In the genomic region with DNA sequence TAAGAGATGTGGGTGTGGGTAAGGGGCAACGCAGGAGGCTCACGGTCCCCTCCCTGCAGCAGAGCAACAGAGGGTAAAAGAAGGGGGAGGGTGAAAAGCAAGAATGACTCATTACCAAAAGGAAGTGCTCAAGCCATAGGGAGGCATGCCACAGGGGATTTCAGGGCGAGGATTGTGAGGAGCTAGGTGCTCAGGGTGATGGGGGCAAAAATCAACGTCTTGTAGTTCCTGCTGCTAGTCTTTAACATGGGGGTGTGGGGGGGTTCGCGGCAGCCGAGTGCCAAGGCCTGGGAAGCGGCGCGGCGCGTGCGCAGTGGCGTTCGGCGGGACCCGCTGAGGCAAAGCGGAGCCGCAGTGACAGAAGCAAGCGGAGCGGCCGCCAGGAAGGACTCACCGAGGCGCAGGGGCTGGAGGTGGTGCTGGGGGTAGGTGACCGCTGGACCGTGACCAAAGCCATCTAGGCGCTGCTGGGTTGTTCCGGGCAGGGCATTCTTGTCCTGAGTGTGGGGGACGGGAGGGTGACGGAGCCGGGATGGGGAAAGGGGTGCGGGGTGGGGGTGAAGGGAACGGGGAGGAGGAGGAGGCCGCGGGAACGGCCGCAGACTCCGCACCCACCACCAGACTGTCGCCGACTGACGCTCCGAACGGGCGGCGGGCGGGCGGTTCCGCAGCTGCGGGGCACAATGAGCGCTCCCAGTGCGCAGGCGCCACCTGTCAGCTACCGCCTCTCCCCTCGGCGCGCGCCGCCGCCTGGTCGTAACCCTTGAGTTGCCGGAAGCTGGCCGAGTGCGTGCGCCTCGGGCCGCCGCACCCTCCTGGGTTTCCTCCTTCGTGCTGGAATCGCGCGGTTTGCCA, we compare ENCODE assay signal across 1 cellular context.
TF ChIP-seq lines count a peak whose summit lies in the region.

A gene with protein sequence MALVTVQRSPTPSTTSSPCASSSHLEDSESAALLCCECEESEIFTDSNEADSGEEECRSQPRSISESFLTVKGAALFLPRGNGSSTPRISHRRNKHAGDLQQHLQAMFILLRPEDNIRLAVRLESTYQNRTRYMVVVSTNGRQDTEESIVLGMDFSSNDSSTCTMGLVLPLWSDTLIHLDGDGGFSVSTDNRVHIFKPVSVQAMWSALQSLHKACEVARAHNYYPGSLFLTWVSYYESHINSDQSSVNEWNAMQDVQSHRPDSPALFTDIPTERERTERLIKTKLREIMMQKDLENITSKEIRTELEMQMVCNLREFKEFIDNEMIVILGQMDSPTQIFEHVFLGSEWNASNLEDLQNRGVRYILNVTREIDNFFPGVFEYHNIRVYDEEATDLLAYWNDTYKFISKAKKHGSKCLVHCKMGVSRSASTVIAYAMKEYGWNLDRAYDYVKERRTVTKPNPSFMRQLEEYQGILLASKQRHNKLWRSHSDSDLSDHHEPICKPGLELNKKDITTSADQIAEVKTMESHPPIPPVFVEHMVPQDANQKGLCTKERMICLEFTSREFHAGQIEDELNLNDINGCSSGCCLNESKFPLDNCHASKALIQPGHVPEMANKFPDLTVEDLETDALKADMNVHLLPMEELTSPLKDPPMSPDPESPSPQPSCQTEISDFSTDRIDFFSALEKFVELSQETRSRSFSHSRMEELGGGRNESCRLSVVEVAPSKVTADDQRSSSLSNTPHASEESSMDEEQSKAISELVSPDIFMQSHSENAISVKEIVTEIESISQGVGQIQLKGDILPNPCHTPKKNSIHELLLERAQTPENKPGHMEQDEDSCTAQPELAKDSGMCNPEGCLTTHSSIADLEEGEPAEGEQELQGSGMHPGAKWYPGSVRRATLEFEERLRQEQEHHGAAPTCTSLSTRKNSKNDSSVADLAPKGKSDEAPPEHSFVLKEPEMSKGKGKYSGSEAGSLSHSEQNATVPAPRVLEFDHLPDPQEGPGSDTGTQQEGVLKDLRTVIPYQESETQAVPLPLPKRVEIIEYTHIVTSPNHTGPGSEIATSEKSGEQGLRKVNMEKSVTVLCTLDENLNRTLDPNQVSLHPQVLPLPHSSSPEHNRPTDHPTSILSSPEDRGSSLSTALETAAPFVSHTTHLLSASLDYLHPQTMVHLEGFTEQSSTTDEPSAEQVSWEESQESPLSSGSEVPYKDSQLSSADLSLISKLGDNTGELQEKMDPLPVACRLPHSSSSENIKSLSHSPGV (N-terminal part only) (minus strand): TSS at position 685 of the 855 bp plus-strand sequence. CDS start 228 bp downstream, at position 457.

TF ChIP-seq in HEK293, 187 proteins besides CTCF, POLR2A, EP300 and RAD21 (continued from another document and continues in another):
- TF ChIP-seq ZNF398 (tag by site-specific recombination; IDR thresholded peaks at IDR 0.05) (peak; percentile 92), AEBP2 (tag by site-specific recombination; IDR thresholded peaks at IDR 0.05; ENCODE audit: borderline replicate concordance) (0 out of 2 replicates have a peak, but pooled peaks have one; percentile 9), KLF8 (tag by site-specific recombination; IDR thresholded peaks at IDR 0.05) (peak; percentile 78), OSR2 (tag by site-specific recombination; IDR thresholded peaks at IDR 0.05) (peak; percentile 62), ZNF426 (tag by site-specific recombination; IDR thresholded peaks at IDR 0.05) (no peak), ZFP69B (tag by site-specific recombination; IDR thresholded peaks at IDR 0.05) (peak; percentile 67), MYNN (tag by site-specific recombination; IDR thresholded peaks at IDR 0.05; ENCODE audit: borderline replicate concordance) (0 out of 2 replicates have a peak, but pooled peaks have one; percentile 22), KLF9 (tag by site-specific recombination; IDR thresholded peaks at IDR 0.05; ENCODE audit: low read depth) (peak; percentile 75), REST (tag by site-specific recombination; IDR thresholded peaks at IDR 0.05) (0 out of 2 replicates have a peak, but pooled peaks have one; percentile 27), ZNF548 (tag by site-specific recombination; IDR thresholded peaks at IDR 0.05) (no peak), ZNF561 (tag by site-specific recombination; IDR thresholded peaks at IDR 0.05; ENCODE audit: borderline replicate concordance) (peak; percentile 80; the same call in 1 of the 2 replicates), HOXC10 (CRISPR knock-in tag; IDR thresholded peaks at IDR 0.05) (0 out of 2 replicates have a peak, but pooled peaks have one; percentile 79), WT1 (tag by site-specific recombination; IDR thresholded peaks at IDR 0.05) (peak; percentile 56), ZNF10 (tag by site-specific recombination; IDR thresholded peaks at IDR 0.05) (0 out of 2 replicates have a peak, but pooled peaks have one; percentile 8), ZNF792 (tag by site-specific recombination; IDR thresholded peaks at IDR 0.05) (peak; percentile 70; the same call in 1 of the 2 replicates), ZBTB48 (tag by site-specific recombination; IDR thresholded peaks at IDR 0.05) (peak; percentile 65), ZNF148 (tag by site-specific recombination; IDR thresholded peaks at IDR 0.05; ENCODE audit: borderline replicate concordance) (no peak), ZSCAN23 (tag by site-specific recombination; IDR thresholded peaks at IDR 0.05) (peak; percentile 18; the same call in 1 of the 2 replicates), ZNF239 (tag by site-specific recombination; IDR thresholded peaks at IDR 0.05) (no peak), ZNF174 (tag by site-specific recombination; IDR thresholded peaks at IDR 0.05) (no peak)
- TF ChIP-seq, protein P1, sequence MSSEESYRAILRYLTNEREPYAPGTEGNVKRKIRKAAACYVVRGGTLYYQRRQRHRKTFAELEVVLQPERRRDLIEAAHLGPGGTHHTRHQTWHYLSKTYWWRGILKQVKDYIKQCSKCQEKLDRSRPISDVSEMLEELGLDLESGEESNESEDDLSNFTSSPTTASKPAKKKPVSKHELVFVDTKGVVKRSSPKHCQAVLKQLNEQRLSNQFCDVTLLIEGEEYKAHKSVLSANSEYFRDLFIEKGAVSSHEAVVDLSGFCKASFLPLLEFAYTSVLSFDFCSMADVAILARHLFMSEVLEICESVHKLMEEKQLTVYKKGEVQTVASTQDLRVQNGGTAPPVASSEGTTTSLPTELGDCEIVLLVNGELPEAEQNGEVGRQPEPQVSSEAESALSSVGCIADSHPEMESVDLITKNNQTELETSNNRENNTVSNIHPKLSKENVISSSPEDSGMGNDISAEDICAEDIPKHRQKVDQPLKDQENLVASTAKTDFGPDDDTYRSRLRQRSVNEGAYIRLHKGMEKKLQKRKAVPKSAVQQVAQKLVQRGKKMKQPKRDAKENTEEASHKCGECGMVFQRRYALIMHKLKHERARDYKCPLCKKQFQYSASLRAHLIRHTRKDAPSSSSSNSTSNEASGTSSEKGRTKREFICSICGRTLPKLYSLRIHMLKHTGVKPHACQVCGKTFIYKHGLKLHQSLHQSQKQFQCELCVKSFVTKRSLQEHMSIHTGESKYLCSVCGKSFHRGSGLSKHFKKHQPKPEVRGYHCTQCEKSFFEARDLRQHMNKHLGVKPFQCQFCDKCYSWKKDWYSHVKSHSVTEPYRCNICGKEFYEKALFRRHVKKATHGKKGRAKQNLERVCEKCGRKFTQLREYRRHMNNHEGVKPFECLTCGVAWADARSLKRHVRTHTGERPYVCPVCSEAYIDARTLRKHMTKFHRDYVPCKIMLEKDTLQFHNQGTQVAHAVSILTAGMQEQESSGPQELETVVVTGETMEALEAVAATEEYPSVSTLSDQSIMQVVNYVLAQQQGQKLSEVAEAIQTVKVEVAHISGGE (tag by site-specific recombination; conservative IDR thresholded peaks at IDR 0.05; ENCODE audit: low read depth), result peak; percentile 59
- TF ChIP-seq, protein P2, sequence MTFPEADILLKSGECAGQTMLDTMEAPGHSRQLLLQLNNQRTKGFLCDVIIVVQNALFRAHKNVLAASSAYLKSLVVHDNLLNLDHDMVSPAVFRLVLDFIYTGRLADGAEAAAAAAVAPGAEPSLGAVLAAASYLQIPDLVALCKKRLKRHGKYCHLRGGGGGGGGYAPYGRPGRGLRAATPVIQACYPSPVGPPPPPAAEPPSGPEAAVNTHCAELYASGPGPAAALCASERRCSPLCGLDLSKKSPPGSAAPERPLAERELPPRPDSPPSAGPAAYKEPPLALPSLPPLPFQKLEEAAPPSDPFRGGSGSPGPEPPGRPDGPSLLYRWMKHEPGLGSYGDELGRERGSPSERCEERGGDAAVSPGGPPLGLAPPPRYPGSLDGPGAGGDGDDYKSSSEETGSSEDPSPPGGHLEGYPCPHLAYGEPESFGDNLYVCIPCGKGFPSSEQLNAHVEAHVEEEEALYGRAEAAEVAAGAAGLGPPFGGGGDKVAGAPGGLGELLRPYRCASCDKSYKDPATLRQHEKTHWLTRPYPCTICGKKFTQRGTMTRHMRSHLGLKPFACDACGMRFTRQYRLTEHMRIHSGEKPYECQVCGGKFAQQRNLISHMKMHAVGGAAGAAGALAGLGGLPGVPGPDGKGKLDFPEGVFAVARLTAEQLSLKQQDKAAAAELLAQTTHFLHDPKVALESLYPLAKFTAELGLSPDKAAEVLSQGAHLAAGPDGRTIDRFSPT (tag by site-specific recombination; IDR thresholded peaks at IDR 0.05), result peak; percentile 91
- TF ChIP-seq, protein P3, sequence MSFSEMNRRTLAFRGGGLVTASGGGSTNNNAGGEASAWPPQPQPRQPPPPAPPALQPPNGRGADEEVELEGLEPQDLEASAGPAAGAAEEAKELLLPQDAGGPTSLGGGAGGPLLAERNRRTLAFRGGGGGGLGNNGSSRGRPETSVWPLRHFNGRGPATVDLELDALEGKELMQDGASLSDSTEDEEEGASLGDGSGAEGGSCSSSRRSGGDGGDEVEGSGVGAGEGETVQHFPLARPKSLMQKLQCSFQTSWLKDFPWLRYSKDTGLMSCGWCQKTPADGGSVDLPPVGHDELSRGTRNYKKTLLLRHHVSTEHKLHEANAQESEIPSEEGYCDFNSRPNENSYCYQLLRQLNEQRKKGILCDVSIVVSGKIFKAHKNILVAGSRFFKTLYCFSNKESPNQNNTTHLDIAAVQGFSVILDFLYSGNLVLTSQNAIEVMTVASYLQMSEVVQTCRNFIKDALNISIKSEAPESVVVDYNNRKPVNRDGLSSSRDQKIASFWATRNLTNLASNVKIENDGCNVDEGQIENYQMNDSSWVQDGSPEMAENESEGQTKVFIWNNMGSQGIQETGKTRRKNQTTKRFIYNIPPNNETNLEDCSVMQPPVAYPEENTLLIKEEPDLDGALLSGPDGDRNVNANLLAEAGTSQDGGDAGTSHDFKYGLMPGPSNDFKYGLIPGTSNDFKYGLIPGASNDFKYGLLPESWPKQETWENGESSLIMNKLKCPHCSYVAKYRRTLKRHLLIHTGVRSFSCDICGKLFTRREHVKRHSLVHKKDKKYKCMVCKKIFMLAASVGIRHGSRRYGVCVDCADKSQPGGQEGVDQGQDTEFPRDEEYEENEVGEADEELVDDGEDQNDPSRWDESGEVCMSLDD (tag by site-specific recombination; IDR thresholded peaks at IDR 0.05), result peak; percentile 94
